In genomic region chr9:130433947-130434262, GRCh38 we compare ENCODE assay signal across 1 cellular context.
TF ChIP-seq lines count a peak whose summit lies in the region.

No MANE protein-coding gene starts in this region.

TF ChIP-seq in neural cell, 6 proteins besides CTCF, POLR2A, EP300 and RAD21 (continued from another document):
- TF ChIP-seq MXI1 (conservative IDR thresholded peaks at IDR 0.05; ENCODE audit: poor library complexity, severe bottlenecking): no peak
- TF ChIP-seq SMC3 (conservative IDR thresholded peaks at IDR 0.05; ENCODE audit: poor library complexity): no peak
- no peak for TF ChIP-seq REST (IDR thresholded peaks at IDR 0.05; ENCODE audit: borderline replicate concordance)
